Comparison of ENCODE assay signal across 21 cellular contexts in the genomic region with DNA sequence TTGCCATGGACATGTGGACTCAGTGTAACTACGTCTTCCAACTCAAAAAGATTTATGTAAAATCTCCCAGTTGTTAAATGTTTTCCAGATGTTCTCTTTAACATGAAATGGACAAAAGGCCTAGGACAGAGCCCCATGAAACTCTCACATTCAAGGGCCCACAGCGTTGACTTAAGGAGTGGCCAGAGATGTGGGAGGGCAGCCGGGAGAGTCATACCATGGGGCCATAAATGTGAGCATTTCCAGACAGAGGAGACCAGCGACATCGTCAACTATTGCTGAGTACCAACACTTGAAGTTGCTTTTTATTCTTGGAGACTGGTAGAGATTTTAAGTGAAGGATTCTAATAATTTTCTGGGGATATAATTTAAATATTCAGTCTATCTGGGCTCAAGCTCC. TPM values are rescaled to one million over a fixed set of nuclear protein-coding genes. Genes with fewer than 3 reads are reported as not detected.
DNase-seq lines count a peak whose midpoint lies in the region; ATAC-seq, FAIRE-seq and TF ChIP-seq lines count a peak whose summit lies in the region.
"Had no signal": no experiment of that assay in that cellular context is flagged by ENCODE, and none has a peak within 500 bp of the region (broad histone marks: within the 10 kb centered on the region; RNA-seq: fewer than 3 reads in every experiment).

No MANE protein-coding gene starts in this region.

- no peak for TF ChIP-seq CTCF in A549 (IDR thresholded peaks at IDR 0.05)
- TF ChIP-seq CTCF in hepatocyte (IDR thresholded peaks at IDR 0.05; ENCODE audit: poor library complexity) = no peak
- no peak for TF ChIP-seq CTCF in kidney (IDR thresholded peaks at IDR 0.05; ENCODE audit: borderline replicate concordance, extremely low read depth, insufficient read depth)
- TF ChIP-seq CTCF in lower leg skin (IDR thresholded peaks at IDR 0.05) = no peak

- H3K4me1 ChIP-seq in A549 = peaks cover 58% of the 10 kb centered on the region
- H3K4me1 ChIP-seq in hepatocyte (ENCODE audit: insufficient read depth) = no peaks in the 10 kb centered on the region
- no peaks in the 10 kb centered on the region for H3K4me1 ChIP-seq in small intestine (ENCODE audit: control insufficient read depth in 2 of 2, insufficient read depth in 1 of 2, low read depth in 1 of 2, low read length in 1 of 2)
- H3K4me1 ChIP-seq in kidney (ENCODE audit: control insufficient read depth in 1 of 2, insufficient read depth in 1 of 2, low read depth in 1 of 2, low read length in 2 of 2) = peaks cover 12 to 51% of the 10 kb centered on the region in 2 donors

- no peak overlapping the region for H3K4me2 ChIP-seq in A549
- no peak overlapping the region for H3K4me2 ChIP-seq in hepatocyte

- H3K27me3 ChIP-seq in hepatocyte (no peaks in the 10 kb centered on the region), small intestine (ENCODE audit: control insufficient read depth in 2 of 2, insufficient read depth in 2 of 2, low read length in 2 of 2) (no peaks in the 10 kb centered on the region)

- no peaks in the 10 kb centered on the region for H3K9me2 ChIP-seq in hepatocyte (replicated peaks; ENCODE audit: insufficient read depth)

- FAIRE-seq in A549 (lab: Jason Lieb, UNC) (no peak), small intestine (lab: Jason Lieb, UNC) (no peak), kidney (lab: Jason Lieb, UNC) (no peak)
- FAIRE-seq: D721Med, G401.6, GM12891 had no signal

- intact Hi-C loops in kidney (cut with DNase I) = no loop called here
- intact Hi-C loops in lower leg skin (cut with DNase I; ENCODE audit: low total_unique reads) = no loop called here

- H3K4me1 Mint-ChIP-seq in T-helper 17 cell = peaks cover 2% of the 10 kb centered on the region

- H3K36me3 Mint-ChIP-seq in T-helper 17 cell (ENCODE audit: low read depth) = peaks cover 6% of the 10 kb centered on the region

- H3K4me3 Mint-ChIP-seq in T-helper 17 cell = no peak overlapping the region
- H3K4me3 Mint-ChIP-seq: B cell; CD4-positive, alpha-beta T cell; H9; IgD-negative memory B cell had no signal

- H3K9me3 ChIP-seq in A549 = no peaks in the 10 kb centered on the region
- H3K9me3 ChIP-seq in T-helper 17 cell (ENCODE audit: control insufficient read depth, low read length, poor library complexity, severe bottlenecking) = no peaks in the 10 kb centered on the region
- H3K9me3 ChIP-seq in hepatocyte (ENCODE audit: low read depth) = no peaks in the 10 kb centered on the region
- no peaks in the 10 kb centered on the region for H3K9me3 ChIP-seq in small intestine (ENCODE audit: control insufficient read depth, low read depth)
- H3K9me3 ChIP-seq in kidney (ENCODE audit: control insufficient read depth in 1 of 2, low read length in 2 of 2) = no peaks in the 10 kb centered on the region

- no peaks in the 10 kb centered on the region for H3K79me2 ChIP-seq in hepatocyte

- ATAC-seq in A549 (no peak), T-helper 17 cell (no peak), GM21576 (IDR thresholded peaks at IDR 0.05; ENCODE audit: unreplicated experiment) (no peak)

- H3K9ac ChIP-seq in kidney (ENCODE audit: low read length in 2 of 2) = no peak overlapping the region

- no peaks in the 10 kb centered on the region for H4K20me1 ChIP-seq in hepatocyte (ENCODE audit: insufficient read depth, poor library complexity, severe bottlenecking)

- DNase-seq in A549 (ENCODE audit: low read depth in 1 of 2, low spot score in 1 of 2) (no peak), T-helper 17 cell (no peak), hepatocyte (ENCODE audit: low spot score) (peak; percentile 18), small intestine (peak; percentile 13), kidney (no peak), lower leg skin (ENCODE audit: low spot score in 2 of 2) (no peak)
- DNase-seq: C1 segment of cervical spinal cord; CD4-positive, alpha-beta T cell; DMS153; DMS79 treated with DMSO at 0.1 percent for 48 hours; EL; GOT3; H9 had no signal

- H3K36me3 ChIP-seq in hepatocyte (replicated peaks; ENCODE audit: insufficient read depth, low read depth) (no peaks in the 10 kb centered on the region), small intestine (ENCODE audit: control insufficient read depth in 2 of 2, insufficient read depth in 2 of 2, low read length in 2 of 2) (peaks cover 2 to 14% of the 10 kb centered on the region in 2 donors), kidney (ENCODE audit: control insufficient read depth in 1 of 2, insufficient read depth in 2 of 2, low read length in 2 of 2) (peaks cover 0 to 24% of the 10 kb centered on the region in 2 donors)

- peaks cover 19% of the 10 kb centered on the region for H3K27me3 Mint-ChIP-seq in T-helper 17 cell
- H3K27me3 Mint-ChIP-seq: CD4-positive, alpha-beta T cell had no signal

- CTCF ChIA-PET in A549 (lab: Yijun Ruan, JAX) = interaction anchor here (15.7 kb wide), 1 partner anchor 42 kb away, joined by 548 read pairs; no protein-coding TSS in a partner anchor

- H3K27ac Mint-ChIP-seq in T-helper 17 cell = peak overlapping the region; percentile 11
- H3K27ac Mint-ChIP-seq: B cell; CD4-positive, alpha-beta T cell; H9; IgD-negative memory B cell had no signal

- H3K4me3 ChIP-seq in A549 = no peak overlapping the region
- no peak overlapping the region for H3K4me3 ChIP-seq in hepatocyte
- no peak overlapping the region for H3K4me3 ChIP-seq in small intestine (ENCODE audit: low read depth in 1 of 2, low read length in 2 of 2)
- H3K4me3 ChIP-seq in kidney (ENCODE audit: low read length in 2 of 2) = peak overlapping the region in 1 of 2 donors; percentile 30
- H3K4me3 ChIP-seq in lower leg skin (ENCODE audit: low read depth, poor library complexity, severe bottlenecking) = no peak overlapping the region

- H3K27ac ChIP-seq in A549 (peak overlapping the region; percentile 92 to 96; a peak in 5 of 6 replicates), hepatocyte (peak overlapping the region; percentile 24), small intestine (ENCODE audit: low read depth in 1 of 2, low read length in 1 of 2) (no peak overlapping the region), kidney (ENCODE audit: low read depth in 2 of 2, low read length in 2 of 2) (no peak overlapping the region)
- H3K27ac ChIP-seq: 22Rv1 had no signal

- no peak for TF ChIP-seq POLR2A in A549 (IDR thresholded peaks at IDR 0.05; ENCODE audit: low read length)
- no peak for TF ChIP-seq POLR2A in lower leg skin (IDR thresholded peaks at IDR 0.05)

- POLR2A ChIA-PET in A549 (lab: Yijun Ruan, JAX) = no interaction called here

- no peak for TF ChIP-seq RAD21 in A549 (conservative IDR thresholded peaks at IDR 0.05 in 1 of 2, IDR thresholded peaks at IDR 0.05 in 1 of 2)

- 75% methylated on average over 5 of the region's 5 CpGs for WGBS in A549 (ENCODE audit: missing lambda C conversion rate)
- 32% methylated on average over 5 of the region's 5 CpGs for WGBS in hepatocyte (ENCODE audit: low lambda C conversion rate, missing lambda C conversion rate)
- WGBS in small intestine, 3 donors = 67 to 73% (median 71%) methylated on average over 5 of the region's 5 CpGs
- 67 to 76% methylated on average over 5 of the region's 5 CpGs for WGBS in lower leg skin, 2 donors

- no peak overlapping the region for H2AFZ ChIP-seq in hepatocyte

- no peak for TF ChIP-seq EP300 in A549 (IDR thresholded peaks at IDR 0.05)

TF ChIP-seq in A549, 52 proteins besides CTCF, POLR2A, EP300 and RAD21 (continues in another document):
- TF ChIP-seq HOXB13 (CRISPR knock-in tag; IDR thresholded peaks at IDR 0.05; ENCODE audit: low read depth) (no peak), PHF8 (IDR thresholded peaks at IDR 0.05; ENCODE audit: borderline replicate concordance, low read depth) (no peak), RNF2 (IDR thresholded peaks at IDR 0.05; ENCODE audit: borderline replicate concordance, low read depth) (no peak), JUNB (IDR thresholded peaks at IDR 0.05) (no peak), FOXS1 (CRISPR knock-in tag; IDR thresholded peaks at IDR 0.05) (no peak), ZSCAN20 (CRISPR knock-in tag; IDR thresholded peaks at IDR 0.05) (no peak), RFX5 (IDR thresholded peaks at IDR 0.05) (no peak), HEYL (CRISPR knock-in tag; IDR thresholded peaks at IDR 0.05) (no peak)
- TF ChIP-seq, protein P1, sequence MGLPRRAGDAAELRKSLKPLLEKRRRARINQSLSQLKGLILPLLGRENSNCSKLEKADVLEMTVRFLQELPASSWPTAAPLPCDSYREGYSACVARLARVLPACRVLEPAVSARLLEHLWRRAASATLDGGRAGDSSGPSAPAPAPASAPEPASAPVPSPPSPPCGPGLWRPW (IDR thresholded peaks at IDR 0.05) = no peak
- TF ChIP-seq, protein P2, sequence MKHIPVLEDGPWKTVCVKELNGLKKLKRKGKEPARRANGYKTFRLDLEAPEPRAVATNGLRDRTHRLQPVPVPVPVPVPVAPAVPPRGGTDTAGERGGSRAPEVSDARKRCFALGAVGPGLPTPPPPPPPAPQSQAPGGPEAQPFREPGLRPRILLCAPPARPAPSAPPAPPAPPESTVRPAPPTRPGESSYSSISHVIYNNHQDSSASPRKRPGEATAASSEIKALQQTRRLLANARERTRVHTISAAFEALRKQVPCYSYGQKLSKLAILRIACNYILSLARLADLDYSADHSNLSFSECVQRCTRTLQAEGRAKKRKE (CRISPR knock-in tag; IDR thresholded peaks at IDR 0.05; ENCODE audit: low read depth) = no peak
- TF ChIP-seq, protein P3, sequence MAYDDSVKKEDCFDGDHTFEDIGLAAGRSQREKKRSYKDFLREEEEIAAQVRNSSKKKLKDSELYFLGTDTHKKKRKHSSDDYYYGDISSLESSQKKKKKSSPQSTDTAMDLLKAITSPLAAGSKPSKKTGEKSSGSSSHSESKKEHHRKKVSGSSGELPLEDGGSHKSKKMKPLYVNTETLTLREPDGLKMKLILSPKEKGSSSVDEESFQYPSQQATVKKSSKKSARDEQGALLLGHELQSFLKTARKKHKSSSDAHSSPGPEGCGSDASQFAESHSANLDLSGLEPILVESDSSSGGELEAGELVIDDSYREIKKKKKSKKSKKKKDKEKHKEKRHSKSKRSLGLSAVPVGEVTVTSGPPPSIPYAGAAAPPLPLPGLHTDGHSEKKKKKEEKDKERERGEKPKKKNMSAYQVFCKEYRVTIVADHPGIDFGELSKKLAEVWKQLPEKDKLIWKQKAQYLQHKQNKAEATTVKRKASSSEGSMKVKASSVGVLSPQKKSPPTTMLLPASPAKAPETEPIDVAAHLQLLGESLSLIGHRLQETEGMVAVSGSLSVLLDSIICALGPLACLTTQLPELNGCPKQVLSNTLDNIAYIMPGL (CRISPR knock-in tag; IDR thresholded peaks at IDR 0.05; ENCODE audit: borderline replicate concordance) = no peak

RNA-seq across cellular contexts. Expression of a gene that starts 10.0 kb away (rescaled TPM):
- 7.1 and 7.2 TPM in 2 replicates for polyA plus RNA-seq in A549 (2011; rRNA removed)
- polyA plus RNA-seq in A549 (2012; cell fraction: cytosol; rRNA removed) = 2.1 TPM in 2 replicates
- polyA plus RNA-seq in A549 (2012; cell fraction: nucleus; rRNA removed) = 0.68 and 1.3 TPM in 2 replicates
- polyA plus RNA-seq in A549 (2017; fragmentation: RNase III; extraction: RNeasy Plus Mini Kit Qiagen cat#74134 plus additional on column Dnase treatment) = 1.1 to 1.4 TPM (median 1.2 TPM) in 3 replicates
- 2.6 and 3.0 TPM in 2 replicates for polyA minus RNA-seq in A549 (2011; rRNA and poly(A)+ RNA removed)
- total RNA-seq in T-helper 17 cell = under 1 TPM; 0.32 to 0.55 TPM
- 32.1 and 45.2 TPM in 2 replicates for total RNA-seq in hepatocyte
- polyA plus RNA-seq in hepatocyte = 10.5 and 20.1 TPM in 2 replicates
- polyA plus RNA-seq in small intestine = 10 to 100 TPM; 22.6 to 74.9 (median 72.7) TPM
- 241 TPM for total RNA-seq in kidney
- 435 TPM for polyA plus RNA-seq in kidney (ENCODE audit: insufficient read depth, low read depth, low replicate concordance)
- under 1 TPM in 2 of 4 donors, not detected in 2; 0.23 to 0.32 TPM for total RNA-seq in lower leg skin
- total RNA-seq: HT1080 had no signal

Comparison
In these comparisons a context has a peak if more than half of its experiments do, and no peak if none do; other contexts are left out.
1. DNase-seq: peak in hepatocyte (single experiment) and small intestine (single experiment); none in A549 (0 of 2), T-helper 17 cell (0 of 3), kidney (single experiment) and lower leg skin (0 of 2).
2. H3K27ac ChIP-seq: peak in A549 (2 of 2) and hepatocyte (single experiment); none in small intestine (0 of 2) and kidney (0 of 2).
3. RNA of a gene that starts 10.0 kb away (total RNA-seq): 241 TPM in kidney (single experiment) and 32.1 to 45.2 TPM in hepatocyte; 0.32 to 0.55 TPM in T-helper 17 cell and 0.23 to 0.32 TPM in lower leg skin; every median in the first group is over 10 times any median in the second.